In genomic region chr7:36385646-36386045, GRCh38 we compare ENCODE assay signal across 5 cellular contexts. TPM values are rescaled to one million over a fixed set of nuclear protein-coding genes. Genes with fewer than 3 reads are reported as not detected.
DNase-seq lines count a peak whose midpoint lies in the region; ATAC-seq and TF ChIP-seq lines count a peak whose summit lies in the region.
"Not testable (repeated sequence)": the region's sequence is repeated elsewhere in the genome, so short reads cannot be mapped to it uniquely, and the experiment has no call there.
"Had no signal": no experiment of that assay in that cellular context is flagged by ENCODE, and none has a peak within 500 bp of the region (broad histone marks: within the 10 kb centered on the region; RNA-seq: fewer than 3 reads in every experiment).

No MANE protein-coding gene starts in this region.

- H3K27ac ChIP-seq in Panc1 (ENCODE audit: low read length): peak overlapping the region; percentile 100

- H3K4me3 Mint-ChIP-seq in Calu3 (ENCODE audit: low read depth, unreplicated experiment); WTC11: not testable (repeated sequence)
- peak overlapping the region; percentile 54 for H3K4me3 Mint-ChIP-seq in neural crest cell

- intact Hi-C loops in Calu3 (cut with micrococcal nuclease; ENCODE audit: unreplicated experiment): loop anchor here (10.0 kb wide), 1 partner anchor 271 kb away; no protein-coding TSS in a partner anchor
- intact Hi-C loops in Panc1 (cut with micrococcal nuclease; ENCODE audit: unreplicated experiment): not testable (repeated sequence)

- POLR2A ChIA-PET in Panc1 (lab: Charles Lee); WTC11 (lab: Charles Lee): not testable (repeated sequence)

- H3K27me3 Mint-ChIP-seq in Calu3 (ENCODE audit: unreplicated experiment); WTC11 (ENCODE audit: low read depth); neural crest cell (ENCODE audit: low read depth): not testable (repeated sequence)

- not testable (repeated sequence) for H3K9me3 Mint-ChIP-seq in Calu3 (ENCODE audit: low read depth, unreplicated experiment); WTC11; neural crest cell

- in situ Hi-C loops in Panc1 (cut with HindIII; ENCODE audit: low pct_unique_long_range_greater_than_20kb, low sequenced_read_pairs): not testable (repeated sequence)

- CTCF ChIA-PET in Calu3 (lab: Charles Lee); Panc1 (lab: Charles Lee): not testable (repeated sequence)
- CTCF ChIA-PET in WTC11 (lab: Charles Lee): interaction anchor here (0.8 kb wide), 1 partner anchor 19 kb away, joined by 4 read pairs; a partner anchor contains a TSS

- H3K36me3 ChIP-seq in Panc1 (ENCODE audit: control insufficient read depth, insufficient read depth, low read length): not testable (repeated sequence)

- H3K4me3 ChIP-seq in Panc1 (ENCODE audit: low read depth in 2 of 2, low read length in 2 of 2): not testable (repeated sequence)

- BruUV-seq in Calu3 (replicated peaks; lab: Mats Ljungman, UMichigan); Panc1 (replicated peaks; lab: Mats Ljungman, UMichigan): not testable (repeated sequence)

- H3K4me1 ChIP-seq in Panc1 (ENCODE audit: control insufficient read depth, insufficient read depth, low read length): peaks cover 26% of the 10 kb centered on the region

- H3K27ac Mint-ChIP-seq in Calu3 (ENCODE audit: unreplicated experiment): peak overlapping the region; percentile 92
- H3K27ac Mint-ChIP-seq in WTC11; neural crest cell (ENCODE audit: unreplicated experiment): not testable (repeated sequence)

- H3K4me1 Mint-ChIP-seq in Calu3 (ENCODE audit: low read depth, unreplicated experiment): peaks cover 36% of the 10 kb centered on the region
- not testable (repeated sequence) for H3K4me1 Mint-ChIP-seq in WTC11, neural crest cell

- H3K27me3 ChIP-seq in Panc1 (ENCODE audit: control insufficient read depth, insufficient read depth, low read length): not testable (repeated sequence)

- DNase-seq in Calu3; Panc1 (ENCODE audit: low read depth, low spot score); WTC11 (ENCODE audit: low spot score); neural crest cell (ENCODE audit: low read depth, low spot score): not testable (repeated sequence)

- ATAC-seq in Panc1, WTC11: not testable (repeated sequence)

- TF ChIP-seq CTCF in Calu3 (IDR thresholded peaks at IDR 0.05; ENCODE audit: unreplicated experiment); Panc1 (IDR thresholded peaks at IDR 0.05); WTC11 (IDR thresholded peaks at IDR 0.05); neural crest cell (conservative IDR thresholded peaks at IDR 0.05): not testable (repeated sequence)

- H3K9me3 ChIP-seq in Panc1 (ENCODE audit: control insufficient read depth, insufficient read depth, low read depth, low read length): not testable (repeated sequence)

- peaks cover 27% of the 10 kb centered on the region for H3K36me3 Mint-ChIP-seq in Calu3 (ENCODE audit: insufficient read depth, unreplicated experiment)
- not testable (repeated sequence) for H3K36me3 Mint-ChIP-seq in WTC11; neural crest cell (ENCODE audit: low read depth)

TF ChIP-seq in WTC11, 78 proteins besides CTCF, POLR2A, EP300 and RAD21:
- peak; percentile 95 for TF ChIP-seq HMGA2 (CRISPR knock-in tag; IDR thresholded peaks at IDR 0.05)

RNA-seq across cellular contexts. Expression of gene ANLN, which starts 4.0 kb away (rescaled TPM):
- total RNA-seq in Calu3 (2022) (207 and 274 TPM in 2 replicates), Panc1 (2021; ENCODE audit: unreplicated experiment) (238 TPM), WTC11 (2021) (72.8 to 81.1 TPM (median 73.3 TPM) in 3 replicates), neural crest cell (85.5 and 87.1 TPM in 2 replicates)
- polyA plus RNA-seq in Panc1 (2012; ENCODE audit: insufficient read length): 51.0 TPM
- polyA plus RNA-seq: CD4-positive, alpha-beta memory T cell had no signal
